ENCODE assay signal across 8 cellular contexts in genomic region chr10:86376852-86377796, GRCh38. TPM values are rescaled to one million over a fixed set of nuclear protein-coding genes. Genes with fewer than 3 reads are reported as not detected.
DNase-seq lines count a peak whose midpoint lies in the region; ATAC-seq and TF ChIP-seq lines count a peak whose summit lies in the region.

No MANE protein-coding gene starts in this region.

- H3K27ac Mint-ChIP-seq in CD14-positive monocyte, result no peak overlapping the region
- H3K27ac Mint-ChIP-seq in naive thymus-derived CD8-positive, alpha-beta T cell, result no peak overlapping the region

- DNase-seq in CD14-positive monocyte (ENCODE audit: low spot score) (peak; percentile 68), NOMO-1 (lab: John Stamatoyannopoulos, UW; ENCODE audit: unreplicated experiment in 2 of 2) (peak; percentile 79 to 82), erythroblast (lab: John Stamatoyannopoulos, UW) (peak; percentile 67 to 79)
- peak; percentile 99 for DNase-seq in activated CD8-positive, alpha-beta memory T cell treated with anti-CD3 and anti-CD28 coated beads, Interleukin-2, amount 50 U/mL, for 48 hours
- DNase-seq in naive thymus-derived CD8-positive, alpha-beta T cell, result peak; percentile 55 to 82 (median 77)
- DNase-seq in stimulated activated naive CD4-positive, alpha-beta T cell (lab: John Stamatoyannopoulos, UW), result peak; percentile 32 to 86 (median 68)

- peaks cover 0 to 3% (median 0%) of the 10 kb centered on the region in 7 donors for H3K9me3 Mint-ChIP-seq in CD14-positive monocyte
- H3K9me3 Mint-ChIP-seq in naive thymus-derived CD8-positive, alpha-beta T cell, result no peaks in the 10 kb centered on the region

- POLR2A ChIA-PET in naive thymus-derived CD8-positive, alpha-beta T cell (lab: Charles Lee), result no interaction called here

- H3K27me3 Mint-ChIP-seq in CD14-positive monocyte (ENCODE audit: low read depth in 3 of 3), result peaks cover 31 to 57% (median 42%) of the 10 kb centered on the region in 3 donors
- H3K27me3 Mint-ChIP-seq in naive thymus-derived CD8-positive, alpha-beta T cell, result peaks cover 20 to 64% (median 38%) of the 10 kb centered on the region in 5 donors

- intact Hi-C loops in CD14-positive monocyte (cut with micrococcal nuclease), result loop anchor here (5.0 kb wide), 2 partner anchors 275 to 1835 kb away; no protein-coding TSS in a partner anchor

- ATAC-seq in GM19023 (IDR thresholded peaks at IDR 0.05; ENCODE audit: unreplicated experiment) (peak; percentile 92), HG03135 (IDR thresholded peaks at IDR 0.05; ENCODE audit: unreplicated experiment) (peak; percentile 90)
- peak; percentile 89 to 98 for ATAC-seq in naive thymus-derived CD8-positive, alpha-beta T cell

- no peaks in the 10 kb centered on the region for H3K4me1 Mint-ChIP-seq in CD14-positive monocyte
- peaks cover 0 to 1% (median under 1%) of the 10 kb centered on the region in 4 donors for H3K4me1 Mint-ChIP-seq in naive thymus-derived CD8-positive, alpha-beta T cell

- no peaks in the 10 kb centered on the region for H3K36me3 Mint-ChIP-seq in CD14-positive monocyte
- no peaks in the 10 kb centered on the region for H3K36me3 Mint-ChIP-seq in naive thymus-derived CD8-positive, alpha-beta T cell

- TF ChIP-seq CTCF in CD14-positive monocyte (IDR thresholded peaks at IDR 0.05), result peak; percentile 99

- no peak for TF ChIP-seq POLR2A in erythroblast (IDR thresholded peaks at IDR 0.05; ENCODE audit: low read length)

- peak overlapping the region in 1 of 2 donors; percentile 51 for H3K4me3 Mint-ChIP-seq in CD14-positive monocyte
- H3K4me3 Mint-ChIP-seq in naive thymus-derived CD8-positive, alpha-beta T cell, result peak overlapping the region in 3 of 10 donors; percentile 30 to 45 (median 30)

RNA-seq across cellular contexts. Expression of gene GRID1, which starts 10.5 kb away (rescaled TPM):
- polyA plus RNA-seq in CD14-positive monocyte, result not detected
- not detected for total RNA-seq in naive thymus-derived CD8-positive, alpha-beta T cell
- not detected for polyA plus RNA-seq in naive thymus-derived CD8-positive, alpha-beta T cell

Comparison
In these comparisons a context has a peak if more than half of its experiments do, and no peak if none do; other contexts are left out.
1. Peak in every context shown above with its lines: DNase-seq and ATAC-seq.